ENCODE assay signal across 25 cellular contexts in the genomic region with DNA sequence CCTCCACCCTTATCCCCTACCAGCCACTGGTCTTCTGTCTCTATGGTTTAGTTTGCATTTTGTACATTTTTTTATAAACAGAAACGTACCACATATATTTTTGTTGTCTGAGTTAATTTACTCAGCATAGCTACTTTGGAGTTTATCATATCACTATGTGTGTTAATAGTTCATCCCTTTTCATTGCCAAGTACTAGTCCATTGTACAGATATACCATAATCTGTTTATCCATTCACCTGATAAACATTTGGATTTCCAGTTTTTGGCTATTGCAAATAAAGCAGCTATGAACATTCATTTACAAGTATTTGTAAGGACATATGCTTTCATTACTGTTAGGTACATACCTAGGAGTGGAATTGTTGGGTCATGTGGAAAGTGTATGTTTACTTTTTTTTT.
"Had no signal": no experiment of that assay in that cellular context is flagged by ENCODE, and none has a peak within 500 bp of the region (broad histone marks: within the 10 kb centered on the region; RNA-seq: fewer than 3 reads in every experiment).

No MANE protein-coding gene starts in this region.

- H3K4me2 ChIP-seq: neural progenitor cell had no signal

- ATAC-seq: natural killer cell; psoas muscle; right cardiac atrium; right lobe of liver; stimulated activated effector memory CD8-positive, alpha-beta T cell treated with anti-CD3 and anti-CD28 coated beads, Interleukin-12 subunit alpha, Interleukin-12 subunit beta, amount 100 ng/mL, for 72 hours; stimulated activated naive B cell treated with anti-CD40 and anti-IgM and Interleukin-4, amounts not matched to agents 10 μg/mL and 1 μg/mL and 100 μg/mL, for 72 hours had no signal

- H3K9ac ChIP-seq: neural progenitor cell, parathyroid adenoma had no signal

- FAIRE-seq: small intestine had no signal

- H3K27ac ChIP-seq: neural progenitor cell, ovary, parathyroid adenoma, psoas muscle, right lobe of liver, sigmoid colon, stomach, thoracic aorta, thyroid gland, tibial nerve, upper lobe of left lung, uterus had no signal

- H3K4me3 ChIP-seq: neural progenitor cell, ovary, psoas muscle, right lobe of liver, sigmoid colon, stomach, thoracic aorta, thyroid gland, tibial nerve, upper lobe of left lung, uterus had no signal

- H2AFZ ChIP-seq: neural progenitor cell, parathyroid adenoma had no signal

- H3K27me3 ChIP-seq: neural progenitor cell, ovary, right lobe of liver, sigmoid colon, stomach, thyroid gland, tibial nerve, upper lobe of left lung, uterus had no signal

- H3K36me3 ChIP-seq: neural progenitor cell, ovary, right lobe of liver, sigmoid colon, stomach, thoracic aorta, thyroid gland, tibial nerve, upper lobe of left lung, uterus had no signal

- DNase-seq: natural killer cell; occipital lobe; ovary; posterior cingulate gyrus; psoas muscle; right cardiac atrium; right lobe of liver; sigmoid colon; small intestine; stimulated activated CD4-positive, alpha-beta T cell treated with anti-CD3 and anti-CD28 coated beads, Interleukin-15, amount 100 ng/mL, for 24 hours; stimulated activated CD4-positive, alpha-beta T cell treated with anti-CD3 and anti-CD28 coated beads, Interleukin-2, amount 100 ng/mL, for 24 hours; stimulated activated CD4-positive, alpha-beta T cell treated with anti-CD3 and anti-CD28 coated beads, Interleukin-2, amount 100 ng/mL, for 48 hours; stimulated activated CD4-positive, alpha-beta T cell treated with anti-CD3 and anti-CD28 coated beads, Interleukin-4, amount 100 ng/mL, for 24 hours; stimulated activated naive B cell treated with anti-CD40 and anti-IgM and Interleukin-4, amounts not matched to agents 10 μg/mL and 1 μg/mL and 100 μg/mL, for 72 hours; stimulated activated naive CD4-positive, alpha-beta T cell treated with Interleukin-2 at 50 U/mL for 16 hours; stomach; thyroid gland; trophoblast cell; upper lobe of left lung; uterus had no signal

- H3K9me3 ChIP-seq: ovary, right lobe of liver, sigmoid colon, thoracic aorta, thyroid gland, upper lobe of left lung, uterus had no signal

- H3K4me1 ChIP-seq: psoas muscle, right lobe of liver, stomach, thyroid gland, tibial nerve, upper lobe of left lung, uterus had no signal
